Comparison of ENCODE assay signal across 12 cellular contexts in the genomic region with DNA sequence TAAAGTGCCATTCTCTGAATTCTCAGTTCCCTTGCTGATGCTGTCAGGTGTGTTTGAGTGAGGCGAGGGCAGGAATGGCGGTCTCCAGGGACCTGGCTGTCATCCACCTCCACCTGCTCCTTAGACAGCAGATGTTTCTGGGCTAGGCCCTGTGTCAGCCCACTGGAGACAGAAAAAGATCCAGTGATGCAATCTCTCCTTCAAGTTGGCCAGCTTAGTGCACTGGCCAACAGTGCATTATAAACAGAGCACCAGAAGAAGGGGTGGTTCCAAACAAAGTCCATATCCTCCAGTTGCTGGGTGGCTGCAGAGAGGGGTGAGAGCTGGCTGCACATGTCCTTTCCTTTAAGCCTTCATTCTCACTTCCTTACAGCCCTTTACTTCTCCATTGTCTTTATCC. TPM values are rescaled to one million over a fixed set of nuclear protein-coding genes. Genes with fewer than 3 reads are reported as not detected.
A peak's percentile ranks its signal among the peaks of the same experiment; 100 is the strongest.
DNase-seq lines count a peak whose midpoint lies in the region; ATAC-seq, FAIRE-seq and TF ChIP-seq lines count a peak whose summit lies in the region.
"Had no signal": no experiment of that assay in that cellular context is flagged by ENCODE, and none has a peak within 500 bp of the region (broad histone marks: within the 10 kb centered on the region; RNA-seq: fewer than 3 reads in every experiment).

No MANE protein-coding gene starts in this region.

- no peak for TF ChIP-seq RAD21 in HepG2 (CRISPR knock-in tag; IDR thresholded peaks at IDR 0.05)

- H3K9me3 Mint-ChIP-seq in natural killer cell = no peaks in the 10 kb centered on the region
- no peaks in the 10 kb centered on the region for H3K9me3 Mint-ChIP-seq in natural killer cell treated with Interleukin-12 subunit alpha and Interleukin-12 subunit beta and Interleukin-15 and Interleukin-18, amount 100 ng/mL, for 72 hours
- no peaks in the 10 kb centered on the region for H3K9me3 Mint-ChIP-seq in activated naive CD8-positive, alpha-beta T cell (ENCODE audit: low read depth)
- H3K9me3 Mint-ChIP-seq: brain had no signal

- no peak overlapping the region for H3K9ac ChIP-seq in HepG2 (ENCODE audit: insufficient read depth, low read depth, low read length)

- no peak for TF ChIP-seq POLR2A in HepG2 (IDR thresholded peaks at IDR 0.05; ENCODE audit: insufficient read depth in 1 of 2, low read depth in 2 of 2, low read length in 2 of 2)

- H3K4me3 ChIP-seq in HepG2 (replicated peaks in 1 of 3; ENCODE audit: insufficient read depth in 1 of 3, low read depth in 2 of 3, low read length in 3 of 3) (no peak overlapping the region), osteoblast (ENCODE audit: insufficient read depth, low read length) (no peak overlapping the region)
- H3K4me3 ChIP-seq: SK-N-MC had no signal

- FAIRE-seq in HepG2 (lab: Jason Lieb, UNC) = no peak

- H4K20me1 ChIP-seq in HepG2 (ENCODE audit: insufficient read depth, low read length) (no peaks in the 10 kb centered on the region), osteoblast (ENCODE audit: insufficient read depth, low read length) (no peaks in the 10 kb centered on the region)

- no peak for DNase-seq in natural killer cell
- DNase-seq in natural killer cell treated with Interleukin-12 subunit alpha and Interleukin-12 subunit beta and Interleukin-15 and Interleukin-18, amount 100 ng/mL, for 72 hours (ENCODE audit: low spot score) = no peak
- no peak for DNase-seq in HepG2 (ENCODE audit: low spot score)
- DNase-seq in NCI-H82 (lab: John Stamatoyannopoulos, UW) = no peak
- DNase-seq in osteoblast (ENCODE audit: insufficient read length, low spot score, missing footprints) = no peak
- DNase-seq: NCI-H345 had no signal

- peak overlapping the region; percentile 37 to 61 for H3K27ac Mint-ChIP-seq in natural killer cell
- peak overlapping the region in 1 of 2 donors; percentile 15 for H3K27ac Mint-ChIP-seq in natural killer cell treated with Interleukin-12 subunit alpha and Interleukin-12 subunit beta and Interleukin-15 and Interleukin-18, amount 100 ng/mL, for 72 hours
- H3K27ac Mint-ChIP-seq in activated naive CD8-positive, alpha-beta T cell = peak overlapping the region; percentile 84

- CTCF ChIA-PET in HepG2 (lab: Yijun Ruan, JAX; ENCODE audit: low intra/inter-chr PET ratio, low total read pairs) = no interaction called here

- peaks cover 22 to 35% of the 10 kb centered on the region in 2 donors for H3K4me1 Mint-ChIP-seq in natural killer cell
- H3K4me1 Mint-ChIP-seq in natural killer cell treated with Interleukin-12 subunit alpha and Interleukin-12 subunit beta and Interleukin-15 and Interleukin-18, amount 100 ng/mL, for 72 hours (ENCODE audit: low read depth in 2 of 2) = peaks cover 22 to 24% of the 10 kb centered on the region in 2 donors
- H3K4me1 Mint-ChIP-seq in activated naive CD8-positive, alpha-beta T cell (ENCODE audit: low read depth) = peaks cover 42% of the 10 kb centered on the region

- no peak overlapping the region for H3K4me3 Mint-ChIP-seq in natural killer cell
- H3K4me3 Mint-ChIP-seq in natural killer cell treated with Interleukin-12 subunit alpha and Interleukin-12 subunit beta and Interleukin-15 and Interleukin-18, amount 100 ng/mL, for 72 hours = no peak overlapping the region
- no peak overlapping the region for H3K4me3 Mint-ChIP-seq in activated naive CD8-positive, alpha-beta T cell
- H3K4me3 Mint-ChIP-seq: brain had no signal

- intact Hi-C loops in natural killer cell (cut with micrococcal nuclease) = no loop called here
- intact Hi-C loops in HepG2 (cut with micrococcal nuclease; ENCODE audit: unreplicated experiment) = no loop called here

- no TSS peak for BruUV-seq in HepG2 (replicated peaks; lab: Mats Ljungman, UMichigan)

- H3K79me2 ChIP-seq in HepG2 (ENCODE audit: insufficient read depth, low read length) (no peaks in the 10 kb centered on the region), osteoblast (ENCODE audit: insufficient read depth, low read length) (peaks cover 4% of the 10 kb centered on the region)

- H3K36me3 ChIP-seq in HepG2 (replicated peaks in 1 of 2; ENCODE audit: control insufficient read depth in 1 of 2, insufficient read depth in 2 of 2, low read length in 2 of 2) (peaks cover 17 to 70% of the 10 kb centered on the region in 2 experiments), osteoblast (ENCODE audit: insufficient read depth, low read length) (peaks cover 45% of the 10 kb centered on the region)

- in situ Hi-C loops in HepG2 (cut with HindIII; ENCODE audit: extremely low pct_ligation_motif_present, low pct_unique_long_range_greater_than_20kb) = no loop called here

- ATAC-seq in natural killer cell (no peak), HepG2 (peak; percentile 20), HG02623 (IDR thresholded peaks at IDR 0.05; ENCODE audit: unreplicated experiment) (no peak), GM19452 (IDR thresholded peaks at IDR 0.05; ENCODE audit: unreplicated experiment) (no peak)
- no peak for ATAC-seq in natural killer cell treated with Interleukin-12 subunit alpha and Interleukin-12 subunit beta and Interleukin-15 and Interleukin-18, amount 100 ng/mL, for 72 hours

- H2AFZ ChIP-seq in HepG2 (ENCODE audit: low read length) (no peak overlapping the region), osteoblast (ENCODE audit: low read length) (no peak overlapping the region)

- H3K27ac ChIP-seq in HepG2 (ENCODE audit: extremely low read length, insufficient read depth, low read length) = no peak overlapping the region
- H3K27ac ChIP-seq in osteoblast (ENCODE audit: low read depth, low read length) = no peak overlapping the region
- H3K27ac ChIP-seq: C4-2B, SK-N-MC had no signal

- H3K9me3 ChIP-seq in HepG2 (ENCODE audit: low read length) (no peaks in the 10 kb centered on the region), osteoblast (ENCODE audit: low read depth, low read length) (no peaks in the 10 kb centered on the region)

- H3K4me1 ChIP-seq in HepG2 (ENCODE audit: insufficient read depth, low read length) = peaks cover 22% of the 10 kb centered on the region
- peaks cover 24% of the 10 kb centered on the region for H3K4me1 ChIP-seq in osteoblast (ENCODE audit: insufficient read depth, low read length)

- 100% methylated on average over 2 of the region's 2 CpGs for WGBS in HepG2 (ENCODE audit: low lambda C conversion rate)

- TF ChIP-seq EP300 in HepG2 (IDR thresholded peaks at IDR 0.05; ENCODE audit: low read depth in 2 of 2, low read length in 2 of 2) = no peak
- TF ChIP-seq EP300 in HepG2 (CRISPR knock-in tag; IDR thresholded peaks at IDR 0.05; ENCODE audit: borderline replicate concordance) = no peak

- H3K27me3 ChIP-seq in HepG2 (ENCODE audit: control insufficient read depth in 1 of 2, insufficient read depth in 2 of 2, low read length in 2 of 2) (no peaks in the 10 kb centered on the region), osteoblast (ENCODE audit: insufficient read depth, low read length) (no peaks in the 10 kb centered on the region)

- H3K27me3 Mint-ChIP-seq in natural killer cell (ENCODE audit: low read depth in 2 of 2) = no peaks in the 10 kb centered on the region
- H3K27me3 Mint-ChIP-seq in natural killer cell treated with Interleukin-12 subunit alpha and Interleukin-12 subunit beta and Interleukin-15 and Interleukin-18, amount 100 ng/mL, for 72 hours = no peaks in the 10 kb centered on the region
- no peaks in the 10 kb centered on the region for H3K27me3 Mint-ChIP-seq in activated naive CD8-positive, alpha-beta T cell

- H3K4me2 ChIP-seq in HepG2 (ENCODE audit: low read depth, low read length) = no peak overlapping the region
- no peak overlapping the region for H3K4me2 ChIP-seq in osteoblast (ENCODE audit: insufficient read depth, low read length)

- H3K36me3 Mint-ChIP-seq in natural killer cell = no peaks in the 10 kb centered on the region
- peaks cover 21% of the 10 kb centered on the region for H3K36me3 Mint-ChIP-seq in natural killer cell treated with Interleukin-12 subunit alpha and Interleukin-12 subunit beta and Interleukin-15 and Interleukin-18, amount 100 ng/mL, for 72 hours
- peaks cover 12% of the 10 kb centered on the region for H3K36me3 Mint-ChIP-seq in activated naive CD8-positive, alpha-beta T cell

- POLR2A ChIA-PET in HepG2 (lab: Yijun Ruan, JAX) = interaction anchor here (0.6 kb wide), 1 partner anchor 176 kb away, joined by 3 read pairs; no protein-coding TSS in a partner anchor

- TF ChIP-seq CTCF in natural killer cell (IDR thresholded peaks at IDR 0.05) (no peak), HepG2 (CRISPR knock-in tag; IDR thresholded peaks at IDR 0.05) (no peak), osteoblast (IDR thresholded peaks at IDR 0.05; ENCODE audit: extremely low read depth, low read depth, low read length) (no peak)

RNA-seq across cellular contexts. Expression of a gene that starts 26.5 kb away (rescaled TPM):
- total RNA-seq in natural killer cell (10 to 100 TPM; 30.7 to 36.8 (median 34.1) TPM), HepG2 (2016; rRNA removed; fragmentation: Illumina TruSeq; extraction: Trizol) (203 and 266 TPM in 2 replicates), osteoblast (56.1 and 56.6 TPM in 2 replicates)
- total RNA-seq in natural killer cell treated with Interleukin-12 subunit alpha and Interleukin-12 subunit beta and Interleukin-15 and Interleukin-18, amount 100 ng/mL, for 72 hours = 10 to 100 TPM; 41.2 to 72.9 TPM
- total RNA-seq in HepG2 (2016; cell fraction: cytosol; rRNA removed; fragmentation: Illumina TruSeq; extraction: Trizol; ENCODE audit: low read depth) = 49.6 and 52.9 TPM in 2 replicates
- 208 and 294 TPM in 2 replicates for total RNA-seq in HepG2 (2016; cell fraction: insoluble cytoplasmic fraction; rRNA removed; fragmentation: Illumina TruSeq; extraction: Trizol)
- total RNA-seq in HepG2 (2016; cell fraction: membrane; rRNA removed; fragmentation: Illumina TruSeq; extraction: Trizol) = 63.3 and 63.6 TPM in 2 replicates
- total RNA-seq in HepG2 (2016; cell fraction: nucleus; rRNA removed; fragmentation: Illumina TruSeq; extraction: Trizol) = 77.5 and 79.4 TPM in 2 replicates
- polyA plus RNA-seq in HepG2 (2011; rRNA removed) = 80.9 and 86.9 TPM in 2 replicates
- 105 and 118 TPM in 2 replicates for polyA plus RNA-seq in HepG2 (2011; cell fraction: cytosol; rRNA removed)
- polyA plus RNA-seq in HepG2 (2011; cell fraction: nucleus; rRNA removed) = 34.7 and 37.4 TPM in 2 replicates
- 84.8 and 103 TPM in 2 replicates for polyA plus RNA-seq in HepG2 (2012)
- polyA plus RNA-seq in HepG2 (2016; cell fraction: cytosol; fragmentation: Illumina TruSeq; extraction: Trizol; ENCODE audit: low read depth) = 42.6 and 48.8 TPM in 2 replicates
- polyA plus RNA-seq in HepG2 (2016; cell fraction: insoluble cytoplasmic fraction; fragmentation: Illumina TruSeq; extraction: Trizol; ENCODE audit: low read depth) = 258 and 291 TPM in 2 replicates
- polyA plus RNA-seq in HepG2 (2016; cell fraction: membrane; fragmentation: Illumina TruSeq; extraction: Trizol; ENCODE audit: low read depth) = 45.4 and 47.4 TPM in 2 replicates
- 98.0 and 99.6 TPM in 2 replicates for polyA plus RNA-seq in HepG2 (2016; cell fraction: nucleus; fragmentation: Illumina TruSeq; extraction: Trizol; ENCODE audit: insufficient read depth, low read depth)
- 77.2 and 87.3 TPM in 2 replicates for polyA minus RNA-seq in HepG2 (2011; rRNA and poly(A)+ RNA removed; ENCODE audit: low replicate concordance)
- 32.7 and 40.5 TPM in 2 replicates for polyA minus RNA-seq in HepG2 (2011; cell fraction: cytosol; rRNA and poly(A)+ RNA removed)
- polyA minus RNA-seq in HepG2 (2011; cell fraction: nucleus; rRNA and poly(A)+ RNA removed) = 42.8 and 50.6 TPM in 2 replicates

RNA-seq across cellular contexts. Expression of a gene that starts 36.0 kb away (rescaled TPM):
- total RNA-seq in natural killer cell = 10 to 100 TPM; 45.1 to 66.5 (median 65.3) TPM
- total RNA-seq in natural killer cell treated with Interleukin-12 subunit alpha and Interleukin-12 subunit beta and Interleukin-15 and Interleukin-18, amount 100 ng/mL, for 72 hours = 10 to 100 TPM; 29.4 to 49.0 TPM
- 13.0 and 13.8 TPM in 2 replicates for total RNA-seq in HepG2 (2016; rRNA removed; fragmentation: Illumina TruSeq; extraction: Trizol)
- total RNA-seq in HepG2 (2016; cell fraction: cytosol; rRNA removed; fragmentation: Illumina TruSeq; extraction: Trizol; ENCODE audit: low read depth) = 2.3 TPM in 2 replicates
- total RNA-seq in HepG2 (2016; cell fraction: insoluble cytoplasmic fraction; rRNA removed; fragmentation: Illumina TruSeq; extraction: Trizol) = 12.7 and 13.4 TPM in 2 replicates
- 10.0 and 10.5 TPM in 2 replicates for total RNA-seq in HepG2 (2016; cell fraction: membrane; rRNA removed; fragmentation: Illumina TruSeq; extraction: Trizol)
- total RNA-seq in HepG2 (2016; cell fraction: nucleus; rRNA removed; fragmentation: Illumina TruSeq; extraction: Trizol) = 8.9 and 10.9 TPM in 2 replicates
- 9.2 and 10.7 TPM in 2 replicates for polyA plus RNA-seq in HepG2 (2011; rRNA removed)
- polyA plus RNA-seq in HepG2 (2011; cell fraction: cytosol; rRNA removed) = 9.6 and 10.5 TPM in 2 replicates
- 17.8 and 18.3 TPM in 2 replicates for polyA plus RNA-seq in HepG2 (2011; cell fraction: nucleus; rRNA removed)
- 10.9 and 11.2 TPM in 2 replicates for polyA plus RNA-seq in HepG2 (2012)
- 2.3 and 2.5 TPM in 2 replicates for polyA plus RNA-seq in HepG2 (2016; cell fraction: cytosol; fragmentation: Illumina TruSeq; extraction: Trizol; ENCODE audit: low read depth)
- 20.7 and 23.4 TPM in 2 replicates for polyA plus RNA-seq in HepG2 (2016; cell fraction: insoluble cytoplasmic fraction; fragmentation: Illumina TruSeq; extraction: Trizol; ENCODE audit: low read depth)
- polyA plus RNA-seq in HepG2 (2016; cell fraction: membrane; fragmentation: Illumina TruSeq; extraction: Trizol; ENCODE audit: low read depth) = 10.0 and 10.7 TPM in 2 replicates
- 27.9 and 30.3 TPM in 2 replicates for polyA plus RNA-seq in HepG2 (2016; cell fraction: nucleus; fragmentation: Illumina TruSeq; extraction: Trizol; ENCODE audit: insufficient read depth, low read depth)
- 11.5 and 20.5 TPM in 2 replicates for polyA minus RNA-seq in HepG2 (2011; rRNA and poly(A)+ RNA removed; ENCODE audit: low replicate concordance)
- 7.7 and 8.4 TPM in 2 replicates for polyA minus RNA-seq in HepG2 (2011; cell fraction: cytosol; rRNA and poly(A)+ RNA removed)
- 7.7 and 8.5 TPM in 2 replicates for polyA minus RNA-seq in HepG2 (2011; cell fraction: nucleus; rRNA and poly(A)+ RNA removed)
- total RNA-seq in osteoblast = 0.59 and 1.1 TPM in 2 replicates
